23 cellular contexts compared by ENCODE assay signal in genomic region chr2:73856214-73856613, GRCh38. TPM values are rescaled to one million over a fixed set of nuclear protein-coding genes. Genes with fewer than 3 reads are reported as not detected.
A peak's percentile ranks its signal among the peaks of the same experiment; 100 is the strongest.
DNase-seq lines count a peak whose midpoint lies in the region; ATAC-seq, FAIRE-seq and TF ChIP-seq lines count a peak whose summit lies in the region.
"Had no signal": no experiment of that assay in that cellular context is flagged by ENCODE, and none has a peak within 500 bp of the region (broad histone marks: within the 10 kb centered on the region; RNA-seq: fewer than 3 reads in every experiment).

No MANE protein-coding gene starts in this region.

- no peaks in the 10 kb centered on the region for H3K9me3 ChIP-seq in DOHH2 (ENCODE audit: control insufficient read depth, insufficient read depth, low read length)
- H3K9me3 ChIP-seq in IMR-90 (ENCODE audit: control insufficient read depth, insufficient read depth, low read length), result no peaks in the 10 kb centered on the region
- no peaks in the 10 kb centered on the region for H3K9me3 ChIP-seq in osteoblast (ENCODE audit: low read depth, low read length)
- no peaks in the 10 kb centered on the region for H3K9me3 ChIP-seq in tibial nerve
- H3K9me3 ChIP-seq: MG63 had no signal

- H3K23ac ChIP-seq in IMR-90 (ENCODE audit: low read depth, low read length), result peak overlapping the region; percentile 63; the same call in 1 of the 2 replicates

- CTCF ChIA-PET in IMR-90 (lab: Yijun Ruan, JAX), result no interaction called here

- H2AFZ ChIP-seq in IMR-90 (replicated peaks; ENCODE audit: low read length, poor library complexity), result no peak overlapping the region
- H2AFZ ChIP-seq in osteoblast (ENCODE audit: low read length), result no peak overlapping the region

- H2AK9ac ChIP-seq in IMR-90 (replicated peaks; ENCODE audit: low read depth, low read length, poor library complexity), result no peak overlapping the region

- peaks cover 17% of the 10 kb centered on the region for H3K4me1 ChIP-seq in DOHH2 (ENCODE audit: control insufficient read depth, low read length)
- H3K4me1 ChIP-seq in IMR-90 (ENCODE audit: control insufficient read depth, insufficient read depth, low read length), result peaks cover 15% of the 10 kb centered on the region
- peaks cover 20% of the 10 kb centered on the region for H3K4me1 ChIP-seq in osteoblast (ENCODE audit: insufficient read depth, low read length)
- H3K4me1 ChIP-seq in tibial nerve, result no peaks in the 10 kb centered on the region

- H2BK20ac ChIP-seq in IMR-90 (ENCODE audit: low read depth, low read length), result peak overlapping the region; percentile 73; the same call in 1 of the 2 replicates

- intact Hi-C loops in IMR-90 (cut with micrococcal nuclease), result no loop called here

- TF ChIP-seq POLR2A in IMR-90 (IDR thresholded peaks at IDR 0.05; ENCODE audit: low read depth, low read length) (no peak), tibial nerve (IDR thresholded peaks at IDR 0.05) (no peak), H54 (IDR thresholded peaks at IDR 0.05; ENCODE audit: low read depth, low read length) (no peak)

- H3K4me2 ChIP-seq in DOHH2 (ENCODE audit: low read length), result peak overlapping the region; percentile 12
- H3K4me2 ChIP-seq in IMR-90 (ENCODE audit: low read depth, low read length), result no peak overlapping the region; the same call in 1 of the 2 replicates
- no peak overlapping the region for H3K4me2 ChIP-seq in osteoblast (ENCODE audit: insufficient read depth, low read length)

- H3K4me3 ChIP-seq in DOHH2 (ENCODE audit: low read length), result no peak overlapping the region
- no peak overlapping the region for H3K4me3 ChIP-seq in IMR-90 (ENCODE audit: insufficient read depth, low read depth, low read length)
- no peak overlapping the region for H3K4me3 ChIP-seq in choroid plexus epithelial cell (ENCODE audit: low read depth, low read length)
- H3K4me3 ChIP-seq in osteoblast (ENCODE audit: insufficient read depth, low read length), result no peak overlapping the region
- no peak overlapping the region for H3K4me3 ChIP-seq in tibial nerve
- H3K4me3 ChIP-seq: cardiac muscle cell, MG63, skin epidermis had no signal

- H3K27ac ChIP-seq in DOHH2 (ENCODE audit: low read depth, low read length) (no peak overlapping the region), IMR-90 (ENCODE audit: insufficient read depth, low read length) (no peak overlapping the region; the same call in 1 of the 2 replicates), osteoblast (ENCODE audit: low read depth, low read length) (no peak overlapping the region), tibial nerve (no peak overlapping the region)
- H3K27ac ChIP-seq: cardiac muscle cell, skin epidermis, VCaP had no signal

- H3F3A ChIP-seq in DOHH2 (ENCODE audit: control insufficient read depth, insufficient read depth), result no peaks in the 10 kb centered on the region

- H3K79me1 ChIP-seq in IMR-90 (ENCODE audit: low read depth in 1 of 2, low read length in 2 of 2), result peaks cover 0 to 23% of the 10 kb centered on the region in 2 experiments; a peak in 2 of 4 replicates

- peak overlapping the region; percentile 72; the same call in 1 of the 2 replicates for H4K5ac ChIP-seq in IMR-90 (ENCODE audit: low read depth, low read length)

- H2BK15ac ChIP-seq in IMR-90 (ENCODE audit: low read depth, low read length), result peak overlapping the region; percentile 46; the same call in 1 of the 3 replicates

- peaks cover 19% of the 10 kb centered on the region for H3K9me1 ChIP-seq in IMR-90 (ENCODE audit: insufficient read depth, low read length)

- H3K36me3 ChIP-seq in DOHH2 (ENCODE audit: control insufficient read depth, low read length) (peaks cover 85% of the 10 kb centered on the region), IMR-90 (ENCODE audit: control insufficient read depth, insufficient read depth, low read length) (peaks cover 35% of the 10 kb centered on the region), osteoblast (ENCODE audit: insufficient read depth, low read length) (peaks cover 43% of the 10 kb centered on the region), tibial nerve (peaks cover 0 to 95% (median 14%) of the 10 kb centered on the region in 3 donors)

- no peaks in the 10 kb centered on the region for H3K27me3 ChIP-seq in DOHH2 (ENCODE audit: control insufficient read depth, low read length)
- no peaks in the 10 kb centered on the region for H3K27me3 ChIP-seq in IMR-90 (ENCODE audit: control insufficient read depth, insufficient read depth, low read length)
- no peaks in the 10 kb centered on the region for H3K27me3 ChIP-seq in osteoblast (ENCODE audit: insufficient read depth, low read length)
- no peaks in the 10 kb centered on the region for H3K27me3 ChIP-seq in tibial nerve
- H3K27me3 ChIP-seq: cardiac muscle cell, MG63 had no signal

- peak overlapping the region; percentile 87 for H2AK5ac ChIP-seq in IMR-90 (ENCODE audit: low read depth, low read length)

- DNase-seq in IMR-90 (peak; percentile 98), choroid plexus epithelial cell (ENCODE audit: low read depth) (peak; percentile 87), osteoblast (ENCODE audit: insufficient read length, low spot score, missing footprints) (peak; percentile 81), tibial nerve (ENCODE audit: low spot score in 2 of 2) (no peak), medulla oblongata (ENCODE audit: extremely low spot score) (no peak), H54 (ENCODE audit: insufficient read length, low spot score) (no peak)
- DNase-seq in stimulated activated naive CD4-positive, alpha-beta T cell (lab: John Stamatoyannopoulos, UW), result no peak
- DNase-seq: activated naive CD4-positive, alpha-beta T cell; effector CD4-positive, alpha-beta T cell; GF-D8; immature natural killer cell; MG63; NCI-H1930; NCI-H526 treated with DMSO at 0.1 percent for 48 hours; nucleus accumbens; stimulated activated naive CD4-positive, alpha-beta T cell treated with Interleukin-2 at 50 U/mL for 16 hours; SW 1271 had no signal

- H3K18ac ChIP-seq in IMR-90 (ENCODE audit: low read depth, low read length), result peak overlapping the region; percentile 89; the same call in 1 of the 2 replicates

- peak; percentile 21; the same call in 1 of the 2 replicates for ATAC-seq in IMR-90 (ENCODE audit: low read depth)

- peak overlapping the region; percentile 62; the same call in 1 of the 2 replicates for H4K91ac ChIP-seq in IMR-90 (ENCODE audit: insufficient read depth, low read depth, low read length)

- in situ Hi-C loops in IMR-90 (cut with MboI; ENCODE audit: low sequenced_read_pairs), result no loop called here

- H3K79me2 ChIP-seq in DOHH2 (ENCODE audit: control insufficient read depth, low read length) (no peaks in the 10 kb centered on the region), osteoblast (ENCODE audit: insufficient read depth, low read length) (no peaks in the 10 kb centered on the region)

- H2BK120ac ChIP-seq in IMR-90 (ENCODE audit: low read depth, low read length), result 0 out of 2 replicates have a peak overlapping the region, but pooled peaks have one; percentile 42

- dilution Hi-C loops in IMR-90 (cut with HindIII; ENCODE audit: low sequenced_read_pairs, unreplicated experiment), result no loop called here

- BruUV-seq in IMR-90 (replicated peaks; lab: Mats Ljungman, UMichigan), result no TSS peak

- TF ChIP-seq CTCF in DOHH2 (IDR thresholded peaks at IDR 0.05; ENCODE audit: low read depth, low read length, poor library complexity, severe bottlenecking) (no peak), IMR-90 (conservative IDR thresholded peaks at IDR 0.05; ENCODE audit: low read depth, low read length) (no peak), choroid plexus epithelial cell (conservative IDR thresholded peaks at IDR 0.05; ENCODE audit: low read depth, low read length) (no peak), osteoblast (IDR thresholded peaks at IDR 0.05; ENCODE audit: extremely low read depth, low read depth, low read length) (no peak), tibial nerve (IDR thresholded peaks at IDR 0.05) (no peak)

- peak overlapping the region in 1 of 2 experiments; percentile 31; a peak in 1 of 4 replicates for H4K8ac ChIP-seq in IMR-90 (ENCODE audit: low read depth in 2 of 2, low read length in 2 of 2)

- peak overlapping the region; percentile 76; the same call in 1 of the 2 replicates for H3K4ac ChIP-seq in IMR-90 (ENCODE audit: low read depth, low read length)

- POLR2A ChIA-PET in IMR-90 (lab: Charles Lee; ENCODE audit: unreplicated experiment), result no interaction called here

- FAIRE-seq in H54 (lab: Jason Lieb, UNC), result no peak
- FAIRE-seq: frontal cortex, HTR-8/SVneo had no signal

- H3K9ac ChIP-seq in IMR-90 (ENCODE audit: low read depth, low read length), result no peak overlapping the region

- TF ChIP-seq EP300 in tibial nerve (IDR thresholded peaks at IDR 0.05), result no peak

- H2BK5ac ChIP-seq in IMR-90 (ENCODE audit: low read depth, low read length, poor library complexity, severe bottlenecking), result peak overlapping the region; percentile 94

- peak overlapping the region; percentile 82; the same call in 1 of the 2 replicates for H3K14ac ChIP-seq in IMR-90 (replicated peaks; ENCODE audit: low read depth, low read length)

- TF ChIP-seq RAD21 in IMR-90 (IDR thresholded peaks at IDR 0.05; ENCODE audit: low read length), result no peak

- H4K20me1 ChIP-seq in DOHH2 (ENCODE audit: control insufficient read depth, insufficient read depth, low read depth, low read length) (0 out of 2 replicates have a peak, but pooled peaks cover 4% of the 10 kb centered on the region), IMR-90 (ENCODE audit: insufficient read depth, low read length) (peaks cover 12% of the 10 kb centered on the region; the same call in 1 of the 2 replicates), osteoblast (ENCODE audit: insufficient read depth, low read length) (peaks cover 7% of the 10 kb centered on the region)

- no peaks in the 10 kb centered on the region for H3K9me2 ChIP-seq in DOHH2 (replicated peaks; ENCODE audit: control insufficient read depth, low read length)

- no peak overlapping the region; the same call in 1 of the 2 replicates for H3K56ac ChIP-seq in IMR-90 (ENCODE audit: extremely low read depth, insufficient read depth, low read length)

TF ChIP-seq in IMR-90, 13 proteins besides CTCF, POLR2A, EP300 and RAD21 (continues in another document):
- TF ChIP-seq MAZ (IDR thresholded peaks at IDR 0.05; ENCODE audit: borderline replicate concordance, low read depth, low read length) (no peak), SMC3 (IDR thresholded peaks at IDR 0.05; ENCODE audit: low read depth, low read length) (no peak), NFE2L2 (IDR thresholded peaks at IDR 0.05; ENCODE audit: low read depth, low read length) (no peak)

RNA-seq across cellular contexts. Expression of gene STAMBP, which starts 27.5 kb away (rescaled TPM):
- 33.9 and 38.7 TPM in 2 replicates for total RNA-seq in IMR-90 (2012; rRNA removed)
- 29.7 and 29.8 TPM in 2 replicates for polyA plus RNA-seq in IMR-90 (2012; rRNA removed)
- 19.1 and 24.1 TPM in 2 replicates for polyA plus RNA-seq in IMR-90 (2012; cell fraction: cytosol; rRNA removed)
- polyA plus RNA-seq in IMR-90 (2012; cell fraction: nucleus; rRNA removed; ENCODE audit: low replicate concordance), result 11.1 and 26.9 TPM in 2 replicates
- 23.2 and 23.3 TPM in 2 replicates for total RNA-seq in osteoblast
- total RNA-seq in tibial nerve, result 10 to 100 TPM; 20.7 to 47.2 (median 24.8) TPM

RNA-seq across cellular contexts. Expression of gene ACTG2, which starts 36.6 kb away (rescaled TPM):
- total RNA-seq in IMR-90 (2012; rRNA removed) (349 and 523 TPM in 2 replicates), osteoblast (0.72 TPM in 1 of 2 replicates, not detected in the other), tibial nerve (10 to 100 TPM in 3 of 4 donors, 1 to 10 TPM in 1; 6.3 to 20.1 (median 16.8) TPM)
- polyA plus RNA-seq in IMR-90 (2012; rRNA removed), result 887 and 899 TPM in 2 replicates
- 644 and 1,415 TPM in 2 replicates for polyA plus RNA-seq in IMR-90 (2012; cell fraction: cytosol; rRNA removed)
- polyA plus RNA-seq in IMR-90 (2012; cell fraction: nucleus; rRNA removed; ENCODE audit: low replicate concordance), result 237 and 431 TPM in 2 replicates
- polyA plus RNA-seq: immature natural killer cell had no signal

Comparison
In these comparisons a context has a peak if more than half of its experiments do, and no peak if none do; other contexts are left out.
1. DNase-seq: peak in IMR-90 (single experiment), choroid plexus epithelial cell (single experiment) and osteoblast (single experiment); none in tibial nerve (0 of 2), medulla oblongata (single experiment), stimulated activated naive CD4-positive, alpha-beta T cell (0 of 6) and H54 (single experiment).
2. RNA of gene ACTG2, which starts 36.6 kb away (total RNA-seq): 349 to 523 TPM in IMR-90; 6.3 to 20.1 TPM in tibial nerve and 0.72 TPM in osteoblast; every median in the first group is over 10 times any median in the second.